In genomic region chr1:203607169-203607873, GRCh38 we compare ENCODE assay signal across 8 cellular contexts. TPM values are rescaled to one million over a fixed set of nuclear protein-coding genes. Genes with fewer than 3 reads are reported as not detected.
A peak's percentile ranks its signal among the peaks of the same experiment; 100 is the strongest.
DNase-seq lines count a peak whose midpoint lies in the region; ATAC-seq lines count a peak whose summit lies in the region.

No MANE protein-coding gene starts in this region.

- H3K4me1 Mint-ChIP-seq in CD4-positive, CD25-positive, alpha-beta regulatory T cell: peaks cover 8 to 56% (median 38%) of the 10 kb centered on the region in 4 donors

- H3K4me3 Mint-ChIP-seq in CD4-positive, CD25-positive, alpha-beta regulatory T cell: peak overlapping the region; percentile 68 to 85 (median 80)

- peak; percentile 51 to 90 (median 59) for DNase-seq in CD4-positive, CD25-positive, alpha-beta regulatory T cell
- DNase-seq in NOMO-1 treated with DMSO at 0.1 percent for 48 hours (lab: John Stamatoyannopoulos, UW; ENCODE audit: unreplicated experiment): peak; percentile 82
- DNase-seq in activated CD8-positive, alpha-beta memory T cell treated with anti-CD3 and anti-CD28 coated beads, Interleukin-2, amount 50 U/mL, for 24 hours (ENCODE audit: extremely low read depth): peak; percentile 44
- DNase-seq in fibroblast of the conjunctiva (ENCODE audit: low read depth): peak; percentile 63
- peak; percentile 47 for DNase-seq in stimulated activated CD4-positive, alpha-beta T cell treated with anti-CD3 and anti-CD28 coated beads, Interleukin-2, amount 100 ng/mL, for 4 hours (ENCODE audit: low read depth)
- DNase-seq in DMS 273 treated with DMSO at 0.1 percent for 48 hours (lab: John Stamatoyannopoulos, UW): no peak
- DNase-seq in NCI-H524 treated with DMSO at 0.1 percent for 48 hours (lab: John Stamatoyannopoulos, UW): no peak

- no peaks in the 10 kb centered on the region for H3K36me3 ChIP-seq in CD4-positive, CD25-positive, alpha-beta regulatory T cell (ENCODE audit: control insufficient read depth, insufficient read depth, low read length)

- peak; percentile 89 to 95 for ATAC-seq in CD4-positive, CD25-positive, alpha-beta regulatory T cell (ENCODE audit: low read depth in 2 of 2)
- ATAC-seq in GM18861 (IDR thresholded peaks at IDR 0.05; ENCODE audit: unreplicated experiment): no peak

- no peaks in the 10 kb centered on the region for H3K27me3 ChIP-seq in CD4-positive, CD25-positive, alpha-beta regulatory T cell (ENCODE audit: control insufficient read depth, insufficient read depth, low read length)

- H3K4me3 ChIP-seq in CD4-positive, CD25-positive, alpha-beta regulatory T cell (ENCODE audit: low read depth, low read length): peak overlapping the region; percentile 44

- H3K27me3 Mint-ChIP-seq in CD4-positive, CD25-positive, alpha-beta regulatory T cell: no peaks in the 10 kb centered on the region

- peak overlapping the region; percentile 77 for H3K27ac ChIP-seq in CD4-positive, CD25-positive, alpha-beta regulatory T cell (ENCODE audit: insufficient read depth, low read length, poor library complexity, severe bottlenecking)

- H3K9me3 ChIP-seq in CD4-positive, CD25-positive, alpha-beta regulatory T cell (ENCODE audit: control insufficient read depth in 2 of 2, low read length in 2 of 2): no peaks in the 10 kb centered on the region

- peaks cover 39% of the 10 kb centered on the region for H3K4me1 ChIP-seq in CD4-positive, CD25-positive, alpha-beta regulatory T cell (ENCODE audit: control insufficient read depth, insufficient read depth, low read length, poor library complexity, severe bottlenecking)

- H3K27ac Mint-ChIP-seq in CD4-positive, CD25-positive, alpha-beta regulatory T cell: peak overlapping the region; percentile 89 to 100 (median 93)

- peaks cover 0 to 5% (median 0%) of the 10 kb centered on the region in 7 donors for H3K9me3 Mint-ChIP-seq in CD4-positive, CD25-positive, alpha-beta regulatory T cell

- no peaks in the 10 kb centered on the region for H3K36me3 Mint-ChIP-seq in CD4-positive, CD25-positive, alpha-beta regulatory T cell

RNA-seq across cellular contexts. Expression of gene ATP2B4, which starts 19.3 kb away (rescaled TPM):
- total RNA-seq in CD4-positive, CD25-positive, alpha-beta regulatory T cell: 149 TPM
- 10 to 100 TPM; 25.8 to 39.6 (median 31.7) TPM for polyA plus RNA-seq in CD4-positive, CD25-positive, alpha-beta regulatory T cell

Comparison
In these comparisons a context has a peak if more than half of its experiments do, and no peak if none do; other contexts are left out.
1. DNase-seq: peak in CD4-positive, CD25-positive, alpha-beta regulatory T cell (3 of 3), NOMO-1 treated with DMSO at 0.1 percent for 48 hours (single experiment), activated CD8-positive, alpha-beta memory T cell treated with anti-CD3 and anti-CD28 coated beads, Interleukin-2, amount 50 U/mL, for 24 hours (single experiment), fibroblast of the conjunctiva (single experiment) and stimulated activated CD4-positive, alpha-beta T cell treated with anti-CD3 and anti-CD28 coated beads, Interleukin-2, amount 100 ng/mL, for 4 hours (single experiment); none in DMS 273 treated with DMSO at 0.1 percent for 48 hours (single experiment) and NCI-H524 treated with DMSO at 0.1 percent for 48 hours (single experiment).